12 cellular contexts compared by ENCODE assay signal in genomic region chr3:184563569-184563925, GRCh38. TPM values are rescaled to one million over a fixed set of nuclear protein-coding genes. Genes with fewer than 3 reads are reported as not detected.
A peak's percentile ranks its signal among the peaks of the same experiment; 100 is the strongest.
DNase-seq lines count a peak whose midpoint lies in the region; ATAC-seq and TF ChIP-seq lines count a peak whose summit lies in the region.
"Had no signal": no experiment of that assay in that cellular context is flagged by ENCODE, and none has a peak within 500 bp of the region (broad histone marks: within the 10 kb centered on the region; RNA-seq: fewer than 3 reads in every experiment).

No MANE protein-coding gene starts in this region.

- H3K4me3 Mint-ChIP-seq in Calu3 (ENCODE audit: low read depth, unreplicated experiment) = no peak overlapping the region

- no TSS peak for BruUV-seq in Calu3 (replicated peaks; lab: Mats Ljungman, UMichigan)

- no peak overlapping the region for H3K27ac Mint-ChIP-seq in Calu3 (ENCODE audit: unreplicated experiment)

- H3K27me3 ChIP-seq in mucosa of stomach (ENCODE audit: control insufficient read depth, insufficient read depth, low read length) = no peaks in the 10 kb centered on the region
- H3K27me3 ChIP-seq in tibial artery = no peaks in the 10 kb centered on the region

- peaks cover 61% of the 10 kb centered on the region for H3K4me1 Mint-ChIP-seq in Calu3 (ENCODE audit: low read depth, unreplicated experiment)

- H3K27ac ChIP-seq in coronary artery (peak overlapping the region in 1 of 2 donors; percentile 78), tibial artery (peak overlapping the region; percentile 52 to 73)

- H3K36me3 Mint-ChIP-seq in Calu3 (ENCODE audit: insufficient read depth, unreplicated experiment) = peaks cover 27% of the 10 kb centered on the region

- no peaks in the 10 kb centered on the region for H3K9me3 Mint-ChIP-seq in Calu3 (ENCODE audit: low read depth, unreplicated experiment)

- H3K9me3 ChIP-seq in mucosa of stomach (ENCODE audit: control insufficient read depth, low read length) = no peaks in the 10 kb centered on the region
- no peaks in the 10 kb centered on the region for H3K9me3 ChIP-seq in tibial artery

- intact Hi-C loops in tibial artery (cut with DNase I; ENCODE audit: low total_unique reads) (no loop called here), Calu3 (cut with micrococcal nuclease; ENCODE audit: unreplicated experiment) (no loop called here)

- H3K4me3 ChIP-seq in coronary artery = peak overlapping the region; percentile 81
- peak overlapping the region; percentile 7 for H3K4me3 ChIP-seq in mucosa of stomach (ENCODE audit: low read length)
- H3K4me3 ChIP-seq in tibial artery = peak overlapping the region in 1 of 2 donors; percentile 66

- no peaks in the 10 kb centered on the region for H3K36me3 ChIP-seq in mucosa of stomach (ENCODE audit: control insufficient read depth, insufficient read depth, low read length)
- H3K36me3 ChIP-seq in tibial artery = no peaks in the 10 kb centered on the region

- H3K9ac ChIP-seq in mucosa of stomach (ENCODE audit: low read length) = peak overlapping the region; percentile 51

- TF ChIP-seq CTCF in coronary artery (IDR thresholded peaks at IDR 0.05) (no peak), tibial artery (IDR thresholded peaks at IDR 0.05) (no peak), Calu3 (IDR thresholded peaks at IDR 0.05; ENCODE audit: unreplicated experiment) (no peak)

- H3K4me1 ChIP-seq in mucosa of stomach (ENCODE audit: control insufficient read depth, insufficient read depth, low read length) = peaks cover 80% of the 10 kb centered on the region
- H3K4me1 ChIP-seq in tibial artery = peaks cover 0 to 68% (median 35%) of the 10 kb centered on the region in 4 donors

- CTCF ChIA-PET in Calu3 (lab: Charles Lee) = interaction anchor here (0.9 to 1.7 kb wide), 3 partner anchors 14 to 168 kb away, joined by 3 to 4 read pairs (median 3); no protein-coding TSS in a partner anchor

- DNase-seq in DMS53 (lab: John Stamatoyannopoulos, UW) = peak; percentile 22
- DNase-seq in DMS53 treated with DMSO at 0.1 percent for 48 hours (lab: John Stamatoyannopoulos, UW; ENCODE audit: unreplicated experiment) = no peak
- DNase-seq in coronary artery (ENCODE audit: low spot score) = no peak
- DNase-seq in tibial artery = no peak
- no peak for DNase-seq in Calu3
- DNase-seq in RPMI8226 = no peak
- DNase-seq: activated effector memory CD4-positive, alpha-beta T cell treated with anti-CD3 and anti-CD28 coated beads, Interleukin-2, amount 50 U/mL, for 16 hours; Karpas-422; NK-92 treated with Interleukin-12 subunit alpha and Interleukin-12 subunit beta, amount 100 ng/mL, for 24 hours had no signal

- ATAC-seq in HG03280 (IDR thresholded peaks at IDR 0.05; ENCODE audit: unreplicated experiment) = no peak

- peaks cover 56% of the 10 kb centered on the region for H3K27me3 Mint-ChIP-seq in Calu3 (ENCODE audit: unreplicated experiment)

RNA-seq across cellular contexts. Expression of gene EPHB3, which starts 2.0 kb away (rescaled TPM):
- 2.5 and 2.8 TPM in 2 replicates for total RNA-seq in Calu3 (2022)
- total RNA-seq: endothelial cell of umbilical vein had no signal
